1 cellular context compared by ENCODE assay signal in genomic region chr14:64692597-64693350, GRCh38.
TF ChIP-seq lines count a peak whose summit lies in the region.

No MANE protein-coding gene starts in this region.

TF ChIP-seq in WTC11, 78 proteins besides CTCF, POLR2A, EP300 and RAD21 (continued from another document):
- no peak for TF ChIP-seq ARID4B (CRISPR knock-in tag; IDR thresholded peaks at IDR 0.05; ENCODE audit: borderline replicate concordance)
- TF ChIP-seq PRRX2 (CRISPR knock-in tag; IDR thresholded peaks at IDR 0.05) = no peak
